ENCODE assay signal across 9 cellular contexts in the genomic region with DNA sequence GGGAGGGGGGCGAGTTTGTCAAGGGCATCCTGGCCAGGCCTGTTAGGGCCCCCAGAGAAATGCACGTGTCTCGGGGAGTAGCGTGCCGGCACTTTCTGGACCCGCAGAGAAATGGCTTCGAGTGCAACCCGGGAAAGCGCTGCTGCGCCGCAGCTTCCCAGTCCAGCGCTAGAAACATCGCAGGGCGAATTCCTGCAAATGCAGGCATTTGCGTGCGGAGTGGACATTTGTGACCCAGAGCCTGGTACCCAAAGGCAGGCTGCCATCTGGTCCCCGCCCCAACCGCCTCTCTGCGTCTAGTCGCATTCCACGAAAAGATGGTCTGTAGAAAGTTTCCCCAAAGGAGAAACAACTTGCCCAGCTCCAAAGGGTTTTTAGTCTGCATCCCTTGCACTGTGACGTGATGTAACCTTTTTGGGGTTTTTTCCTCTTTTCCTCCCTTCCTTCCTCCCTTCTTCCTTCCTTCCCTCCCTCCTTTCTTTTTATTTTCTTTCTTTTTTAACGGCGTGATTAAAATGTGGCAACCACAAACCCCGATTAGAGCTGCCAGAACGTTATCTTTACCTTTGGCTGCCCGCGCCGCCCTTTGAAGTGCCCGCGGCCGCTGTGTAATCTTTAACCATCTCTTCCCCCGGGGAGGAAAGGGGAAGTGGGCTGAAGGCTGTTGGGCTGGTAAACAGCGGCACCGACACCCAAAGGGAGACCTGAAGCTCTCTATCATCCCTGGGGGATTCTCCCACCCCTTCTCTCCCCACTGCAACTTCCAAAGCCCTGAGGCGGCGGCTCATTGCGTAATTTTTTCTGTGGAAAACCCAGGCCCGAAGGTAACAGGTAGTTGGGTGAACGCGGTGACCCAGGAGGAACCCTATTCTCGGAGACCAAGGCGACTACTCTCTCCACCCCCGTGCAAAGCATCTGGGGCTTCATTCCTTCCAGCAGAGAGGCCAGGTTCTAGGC. TPM values are rescaled to one million over a fixed set of nuclear protein-coding genes. Genes with fewer than 3 reads are reported as not detected.
DNase-seq lines count a peak whose midpoint lies in the region; ATAC-seq, FAIRE-seq and TF ChIP-seq lines count a peak whose summit lies in the region.
"Had no signal": no experiment of that assay in that cellular context is flagged by ENCODE, and none has a peak within 500 bp of the region (broad histone marks: within the 10 kb centered on the region; RNA-seq: fewer than 3 reads in every experiment).

No MANE protein-coding gene starts in this region.

- H3K4me1 ChIP-seq in skeletal muscle satellite cell (ENCODE audit: control insufficient read depth, insufficient read depth, low read length): peaks cover 14% of the 10 kb centered on the region

- H3K4me2 ChIP-seq in skeletal muscle satellite cell (ENCODE audit: low read length): peak overlapping the region; percentile 97

- no peak for FAIRE-seq in RCC 7860 (lab: Jason Lieb, UNC)

- CTCF ChIA-PET in activated B cell treated with CpG ODN at 0.5 μM for 24 hours (lab: Charles Lee): no interaction called here

- peaks cover 17% of the 10 kb centered on the region for H3K9me3 Mint-ChIP-seq in activated B cell treated with CpG ODN at 0.5 μM for 24 hours

- peaks cover 40% of the 10 kb centered on the region for H3K27me3 Mint-ChIP-seq in activated B cell treated with CpG ODN at 0.5 μM for 24 hours

- H3K27ac Mint-ChIP-seq in activated B cell treated with CpG ODN at 0.5 μM for 24 hours: no peak overlapping the region

- H3K36me3 Mint-ChIP-seq in activated B cell treated with CpG ODN at 0.5 μM for 24 hours (ENCODE audit: low read depth): no peaks in the 10 kb centered on the region

- peaks cover 21% of the 10 kb centered on the region for H3K4me1 Mint-ChIP-seq in activated B cell treated with CpG ODN at 0.5 μM for 24 hours

- peak overlapping the region; percentile 86 for H3K4me3 Mint-ChIP-seq in activated B cell treated with CpG ODN at 0.5 μM for 24 hours

- H3K9ac ChIP-seq in skeletal muscle satellite cell (ENCODE audit: low read depth, low read length): no peak overlapping the region

- H3K36me3 ChIP-seq in skeletal muscle satellite cell (ENCODE audit: insufficient read depth, low read length): no peaks in the 10 kb centered on the region

- TF ChIP-seq CTCF in activated B cell treated with CpG ODN at 0.5 μM for 24 hours (IDR thresholded peaks at IDR 0.05): no peak

- H3K27me3 ChIP-seq in skeletal muscle satellite cell (ENCODE audit: control insufficient read depth, insufficient read depth, low read length): peaks cover 42% of the 10 kb centered on the region

- DNase-seq in NCI-H748 (lab: John Stamatoyannopoulos, UW; ENCODE audit: unreplicated experiment): peak; percentile 76
- no peak for DNase-seq in NCI-H748 treated with DMSO at 0.1 percent for 48 hours (lab: John Stamatoyannopoulos, UW)
- no peak for DNase-seq in activated B cell treated with CpG ODN at 0.5 μM for 24 hours
- DNase-seq in RCC 7860 (ENCODE audit: low spot score): no peak
- DNase-seq in activated CD4-positive, CD25-positive, alpha-beta regulatory T cell (lab: John Stamatoyannopoulos, UW): no peak

- POLR2A ChIA-PET in activated B cell treated with CpG ODN at 0.5 μM for 24 hours (lab: Charles Lee): no interaction called here

- intact Hi-C loops in activated B cell treated with CpG ODN at 0.5 μM for 24 hours (cut with micrococcal nuclease): no loop called here

- ATAC-seq in HG02981 (IDR thresholded peaks at IDR 0.05; ENCODE audit: unreplicated experiment) (peak; percentile 57), activated B cell treated with CpG ODN at 0.5 μM for 24 hours (ENCODE audit: low read depth) (peak; percentile 67)

- H3K4me3 ChIP-seq in iPS-11a (ENCODE audit: low read depth, low read length) (peak overlapping the region; percentile 58), skeletal muscle satellite cell (ENCODE audit: low read length) (peak overlapping the region; percentile 67)

- no peaks in the 10 kb centered on the region for H3K9me3 ChIP-seq in skeletal muscle satellite cell (replicated peaks; ENCODE audit: low read length)

RNA-seq across cellular contexts. Expression of gene LGR5, which starts 1.1 kb away (rescaled TPM):
- total RNA-seq in activated B cell treated with CpG ODN at 0.5 μM for 24 hours: not detected in 2 replicates
- total RNA-seq in skeletal muscle satellite cell (2012; rRNA removed): not detected in 2 replicates
- total RNA-seq: Daoy had no signal
